8 cellular contexts compared by ENCODE assay signal in the genomic region with DNA sequence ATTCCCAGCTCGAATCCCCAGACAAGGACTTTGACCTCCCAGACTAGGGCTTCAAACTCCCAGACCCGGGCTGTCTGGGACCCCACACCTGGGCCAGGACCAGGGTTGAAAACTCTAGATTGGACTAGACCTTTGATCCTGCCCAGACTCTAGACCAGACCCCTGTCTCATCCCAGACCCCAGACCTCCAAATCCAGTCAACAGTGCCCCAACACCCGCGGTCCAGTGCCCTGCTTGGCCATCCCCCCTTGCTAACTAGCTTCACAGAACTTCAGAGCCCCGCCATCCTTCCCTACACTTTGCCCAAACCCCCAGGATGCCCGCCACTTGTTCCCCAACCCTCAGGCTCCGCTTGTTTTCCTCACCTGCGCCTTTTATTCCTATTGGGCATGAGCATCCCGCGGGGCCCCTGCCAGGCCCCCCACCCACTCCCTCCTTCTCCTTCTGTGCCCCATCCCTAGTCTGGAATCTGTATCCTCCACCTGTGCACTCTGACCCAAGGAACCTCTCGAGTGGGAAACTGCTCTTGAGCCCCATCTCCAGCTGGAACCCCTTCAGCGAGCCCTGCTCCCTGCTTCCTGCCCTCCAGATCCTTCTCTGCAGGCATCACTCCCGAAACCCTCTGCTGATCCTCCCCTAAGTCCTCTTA. TPM values are rescaled to one million over a fixed set of nuclear protein-coding genes. Genes with fewer than 3 reads are reported as not detected.
DNase-seq lines count a peak whose midpoint lies in the region; ATAC-seq and TF ChIP-seq lines count a peak whose summit lies in the region.

No MANE protein-coding gene starts in this region.

- H3K27me3 ChIP-seq in GM23248 (replicated peaks; ENCODE audit: insufficient read depth), result no peaks in the 10 kb centered on the region

- H3K4me1 ChIP-seq in GM23248 (ENCODE audit: insufficient read depth), result peaks cover 15% of the 10 kb centered on the region

- in situ Hi-C loops in GM23248 (cut with MboI), result no loop called here

- H3K27ac ChIP-seq in GM23248, result peak overlapping the region; percentile 68
- peak overlapping the region; percentile 73 for H3K27ac ChIP-seq in VCaP

- no peaks in the 10 kb centered on the region for H3K9me3 ChIP-seq in GM23248 (ENCODE audit: low read depth)

- no peaks in the 10 kb centered on the region for H4K20me1 ChIP-seq in GM23248 (ENCODE audit: insufficient read depth)

- H3K9ac ChIP-seq in GM23248, result peak overlapping the region; percentile 89

- no peak overlapping the region for H2AFZ ChIP-seq in GM23248

- H3K79me2 ChIP-seq in GM23248 (ENCODE audit: insufficient read depth), result peaks cover 56% of the 10 kb centered on the region

- peaks cover 4% of the 10 kb centered on the region; the same call in 1 of the 2 replicates for H3F3A ChIP-seq in GM23248 (ENCODE audit: insufficient read depth)

- no peaks in the 10 kb centered on the region for H3K36me3 ChIP-seq in GM23248 (ENCODE audit: low read depth)

- peak overlapping the region; percentile 97 for H3K4me2 ChIP-seq in GM23248 (ENCODE audit: unreplicated experiment)

- WGBS in GM23248 (ENCODE audit: low coverage in 1 of 2, low lambda C conversion rate in 2 of 2, missing lambda C conversion rate in 2 of 2), 2 experiments, result 0 to 1% methylated on average over 12 to 13 of the region's 13 CpGs

- DNase-seq in GM23248, result no peak
- no peak for DNase-seq in foreskin fibroblast
- no peak for DNase-seq in skeletal muscle cell (ENCODE audit: low read depth)
- DNase-seq in NCI-H524 (lab: John Stamatoyannopoulos, UW), result no peak

- H3K4me3 ChIP-seq in GM23248 (peak overlapping the region; percentile 94), foreskin fibroblast (ENCODE audit: low read depth in 1 of 2, low read length in 2 of 2) (peak overlapping the region; percentile 91 to 97), skeletal muscle cell (ENCODE audit: low read depth, low read length) (peak overlapping the region; percentile 81)

- TF ChIP-seq CTCF in VCaP (conservative IDR thresholded peaks at IDR 0.05), result no peak
- TF ChIP-seq CTCF in foreskin fibroblast (IDR thresholded peaks at IDR 0.05; ENCODE audit: low read depth, low read length), result no peak

- no peaks in the 10 kb centered on the region for H3K9me2 ChIP-seq in GM23248 (ENCODE audit: insufficient read depth)

- ATAC-seq in GM18873 (IDR thresholded peaks at IDR 0.05; ENCODE audit: low FRiP score, unreplicated experiment) (no peak), GM18861 (IDR thresholded peaks at IDR 0.05; ENCODE audit: unreplicated experiment) (no peak), GM19351 (IDR thresholded peaks at IDR 0.05; ENCODE audit: unreplicated experiment) (no peak)

RNA-seq across cellular contexts. Expression of gene GNAI2, which starts 0.6 kb away (rescaled TPM):
- 393 and 427 TPM in 2 replicates for total RNA-seq in GM23248 (2014; rRNA removed; shearing (Covaris generic))
- polyA plus RNA-seq in GM23248 (2016; fragmentation: Nextera tagmentation; extraction: Ambion mirVana), result 424 and 426 TPM in 2 replicates

RNA-seq across cellular contexts. Expression of gene SLC38A3, which starts 31.5 kb away (rescaled TPM):
- under 0.01 TPM in 1 of 2 replicates, not detected in the other for total RNA-seq in GM23248 (2014; rRNA removed; shearing (Covaris generic))
- polyA plus RNA-seq in GM23248 (2016; fragmentation: Nextera tagmentation; extraction: Ambion mirVana), result 0.36 and 0.93 TPM in 2 replicates

RNA-seq across cellular contexts. Expression of gene SEMA3B, which starts 32.3 kb away (rescaled TPM):
- 8.8 and 13.3 TPM in 2 replicates for total RNA-seq in GM23248 (2014; rRNA removed; shearing (Covaris generic))
- polyA plus RNA-seq in GM23248 (2016; fragmentation: Nextera tagmentation; extraction: Ambion mirVana), result 7.6 and 8.4 TPM in 2 replicates

RNA-seq across cellular contexts. Expression of gene LSMEM2, which starts 42.3 kb away (rescaled TPM):
- total RNA-seq in GM23248 (2014; rRNA removed; shearing (Covaris generic)), result not detected in 2 replicates
- polyA plus RNA-seq in GM23248 (2016; fragmentation: Nextera tagmentation; extraction: Ambion mirVana), result not detected in 2 replicates

RNA-seq across cellular contexts. Expression of gene GNAT1, which starts 45.2 kb away (rescaled TPM):
- not detected in 2 replicates for total RNA-seq in GM23248 (2014; rRNA removed; shearing (Covaris generic))
- polyA plus RNA-seq in GM23248 (2016; fragmentation: Nextera tagmentation; extraction: Ambion mirVana), result not detected in 2 replicates
